ENCODE assay signal across 20 cellular contexts in the genomic region with DNA sequence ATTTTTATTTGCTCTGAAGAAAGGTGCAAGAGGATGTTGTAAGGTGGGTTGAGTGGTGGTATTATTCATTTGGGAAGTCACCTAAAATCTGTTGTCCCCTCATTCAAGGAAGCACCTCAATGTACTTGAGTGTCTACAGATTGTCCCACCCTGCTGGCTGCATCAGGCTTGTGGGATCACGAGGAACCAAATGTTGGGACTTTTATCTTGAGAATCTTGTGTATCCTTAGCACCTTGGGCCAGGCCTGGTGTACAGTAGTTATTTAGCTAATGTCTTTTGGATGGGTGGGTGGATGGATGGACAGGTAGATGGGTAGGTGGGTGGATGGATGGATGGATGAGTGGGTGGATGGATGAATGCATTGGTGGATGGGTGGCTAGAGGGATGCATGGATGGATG.
DNase-seq lines count a peak whose midpoint lies in the region; ATAC-seq and TF ChIP-seq lines count a peak whose summit lies in the region.
"Had no signal": no experiment of that assay in that cellular context is flagged by ENCODE, and none has a peak within 500 bp of the region (broad histone marks: within the 10 kb centered on the region; RNA-seq: fewer than 3 reads in every experiment).

No MANE protein-coding gene starts in this region.

- H2BK120ac ChIP-seq in mesenchymal stem cell (ENCODE audit: low read depth, low read length), result no peak overlapping the region

- no peaks in the 10 kb centered on the region for H3K27me3 ChIP-seq in breast epithelium
- no peaks in the 10 kb centered on the region for H3K27me3 ChIP-seq in lung (ENCODE audit: control insufficient read depth, insufficient read depth)
- H3K27me3 ChIP-seq in adrenal gland, result no peaks in the 10 kb centered on the region
- no peaks in the 10 kb centered on the region for H3K27me3 ChIP-seq in mesenchymal stem cell (ENCODE audit: control insufficient read depth in 1 of 2, insufficient read depth in 1 of 2, low read length in 2 of 2)
- H3K27me3 ChIP-seq: BLaER1 had no signal

- H2AK5ac ChIP-seq in mesenchymal stem cell (ENCODE audit: low read length, severe bottlenecking), result no peak overlapping the region

- H3K27ac ChIP-seq in breast epithelium, result no peak overlapping the region
- H3K27ac ChIP-seq in HEK293 (ENCODE audit: extremely low read depth, low read depth, low read length), result no peak overlapping the region
- H3K27ac ChIP-seq in lung (ENCODE audit: low read depth in 1 of 2, low read length in 1 of 2), result no peak overlapping the region
- no peak overlapping the region for H3K27ac ChIP-seq in adrenal gland
- no peak overlapping the region for H3K27ac ChIP-seq in mesenchymal stem cell (ENCODE audit: low read length, poor library complexity, severe bottlenecking)
- H3K27ac ChIP-seq: 22Rv1, BLaER1, C4-2B, GM23248 had no signal

- H3K36me3 Mint-ChIP-seq in activated CD4-positive, alpha-beta T cell treated with anti-CD3 and anti-CD28 coated beads for 36 hours (ENCODE audit: low read depth), result peaks cover 3% of the 10 kb centered on the region
- no peaks in the 10 kb centered on the region for H3K36me3 Mint-ChIP-seq in MCF 10A (ENCODE audit: insufficient read depth, unreplicated experiment)
- H3K36me3 Mint-ChIP-seq: CD8-positive, alpha-beta T cell had no signal

- no peak overlapping the region for H3K4ac ChIP-seq in mesenchymal stem cell (ENCODE audit: low read depth in 1 of 2, low read length in 2 of 2)

- no peak overlapping the region for H3K4me3 Mint-ChIP-seq in activated CD4-positive, alpha-beta T cell treated with anti-CD3 and anti-CD28 coated beads for 36 hours
- H3K4me3 Mint-ChIP-seq in MCF 10A (ENCODE audit: unreplicated experiment), result no peak overlapping the region
- H3K4me3 Mint-ChIP-seq: B cell; CD4-positive, CD25-positive, alpha-beta regulatory T cell; CD8-positive, alpha-beta T cell had no signal

- no peak overlapping the region for H3K4me2 ChIP-seq in mesenchymal stem cell (ENCODE audit: low read length, poor library complexity, severe bottlenecking)
- H3K4me2 ChIP-seq: BLaER1 had no signal

- peaks cover 5% of the 10 kb centered on the region for H3K4me1 Mint-ChIP-seq in activated CD4-positive, alpha-beta T cell treated with anti-CD3 and anti-CD28 coated beads for 36 hours
- H3K4me1 Mint-ChIP-seq in MCF 10A (ENCODE audit: insufficient read depth, unreplicated experiment), result peaks cover 15% of the 10 kb centered on the region
- H3K4me1 Mint-ChIP-seq: B cell had no signal

- H3K9me3 Mint-ChIP-seq in activated CD4-positive, alpha-beta T cell treated with anti-CD3 and anti-CD28 coated beads for 36 hours (ENCODE audit: low read depth), result peaks cover 10% of the 10 kb centered on the region
- H3K9me3 Mint-ChIP-seq in MCF 10A (ENCODE audit: unreplicated experiment), result peaks cover 16% of the 10 kb centered on the region

- CTCF ChIA-PET in activated CD4-positive, alpha-beta T cell treated with anti-CD3 and anti-CD28 coated beads for 36 hours (lab: Charles Lee), result no interaction called here
- CTCF ChIA-PET in MCF 10A (lab: Yijun Ruan, JAX) (interaction anchor here (0.5 to 0.6 kb wide), 2 partner anchors 108 to 556 kb away, joined by 3 to 4 read pairs; no protein-coding TSS in a partner anchor), HEK293 (lab: Yijun Ruan, JAX) (no interaction called here)

- H3K23ac ChIP-seq in mesenchymal stem cell (ENCODE audit: low read length in 2 of 2), result no peak overlapping the region

- no peak overlapping the region for H2BK5ac ChIP-seq in mesenchymal stem cell (ENCODE audit: low read depth, low read length, poor library complexity, severe bottlenecking)

- peak overlapping the region; percentile 40 for H3K27ac Mint-ChIP-seq in activated CD4-positive, alpha-beta T cell treated with anti-CD3 and anti-CD28 coated beads for 36 hours
- H3K27ac Mint-ChIP-seq in MCF 10A (ENCODE audit: low read depth, unreplicated experiment), result peak overlapping the region; percentile 59
- H3K27ac Mint-ChIP-seq: B cell; CD8-positive, alpha-beta T cell had no signal

- no peak overlapping the region for H4K91ac ChIP-seq in mesenchymal stem cell (ENCODE audit: low read length)

- H2BK12ac ChIP-seq in mesenchymal stem cell (ENCODE audit: low read length in 2 of 2), result no peak overlapping the region

- BruUV-seq in MCF 10A (replicated peaks; lab: Mats Ljungman, UMichigan), result no TSS peak

- no peak for DNase-seq in activated CD4-positive, alpha-beta T cell treated with anti-CD3 and anti-CD28 coated beads for 36 hours
- DNase-seq in activated CD4-positive, alpha-beta T cell treated with anti-CD3 and anti-CD28 coated beads, Interleukin-2, amount 50 U/mL, for 48 hours, result no peak
- DNase-seq in MCF 10A (ENCODE audit: unreplicated experiment), result no peak
- no peak for DNase-seq in breast epithelium (ENCODE audit: low spot score in 2 of 2)
- DNase-seq in lung (ENCODE audit: low spot score), result peak; percentile 5
- DNase-seq in adrenal gland, result no peak
- no peak for DNase-seq in mesenchymal stem cell
- DNase-seq: Caco-2; CD4-positive, CD25-positive, alpha-beta regulatory T cell; CD8-positive, alpha-beta T cell; DMS153; DND-41; GM23248; H7; HCEC 1CT had no signal

- no peaks in the 10 kb centered on the region for H3K27me3 Mint-ChIP-seq in activated CD4-positive, alpha-beta T cell treated with anti-CD3 and anti-CD28 coated beads for 36 hours
- H3K27me3 Mint-ChIP-seq in MCF 10A (ENCODE audit: insufficient read depth, unreplicated experiment), result no peaks in the 10 kb centered on the region
- H3K27me3 Mint-ChIP-seq: B cell had no signal

- no peak for TF ChIP-seq POLR2A in breast epithelium (IDR thresholded peaks at IDR 0.05)
- TF ChIP-seq POLR2A in adrenal gland (IDR thresholded peaks at IDR 0.05), result no peak

- H3K36me3 ChIP-seq in breast epithelium (no peaks in the 10 kb centered on the region), HEK293 (ENCODE audit: control insufficient read depth in 2 of 2, insufficient read depth in 1 of 2, low read length in 2 of 2) (no peaks in the 10 kb centered on the region), lung (ENCODE audit: control insufficient read depth in 2 of 2, insufficient read depth in 2 of 2, low read length in 2 of 2) (no peaks in the 10 kb centered on the region), adrenal gland (replicated peaks in 1 of 2) (no peaks in the 10 kb centered on the region), mesenchymal stem cell (ENCODE audit: control insufficient read depth in 1 of 2, insufficient read depth in 2 of 2, low read depth in 1 of 2, low read length in 2 of 2) (no peaks in the 10 kb centered on the region)
- H3K36me3 ChIP-seq: BLaER1 had no signal

- H3K14ac ChIP-seq in mesenchymal stem cell (ENCODE audit: low read length in 2 of 2), result no peak overlapping the region

- H3K79me1 ChIP-seq in mesenchymal stem cell (replicated peaks; ENCODE audit: low read length, poor library complexity, severe bottlenecking), result no peaks in the 10 kb centered on the region

- H3K18ac ChIP-seq in mesenchymal stem cell (ENCODE audit: low read depth in 1 of 2, low read length in 2 of 2), result no peak overlapping the region

- ATAC-seq in activated CD4-positive, alpha-beta T cell treated with anti-CD3 and anti-CD28 coated beads for 36 hours, result no peak
- ATAC-seq in lung (ENCODE audit: insufficient read depth, low FRiP score), result no peak
- ATAC-seq: CD8-positive, alpha-beta T cell had no signal

- no peaks in the 10 kb centered on the region for H3K4me1 ChIP-seq in breast epithelium
- H3K4me1 ChIP-seq in HEK293 (ENCODE audit: control insufficient read depth, insufficient read depth, low read length), result no peaks in the 10 kb centered on the region
- no peaks in the 10 kb centered on the region for H3K4me1 ChIP-seq in lung (ENCODE audit: control insufficient read depth in 2 of 2, insufficient read depth in 2 of 2, low read length in 2 of 2)
- H3K4me1 ChIP-seq in adrenal gland (replicated peaks in 1 of 2), result no peaks in the 10 kb centered on the region
- no peaks in the 10 kb centered on the region for H3K4me1 ChIP-seq in mesenchymal stem cell (ENCODE audit: control insufficient read depth, insufficient read depth, low read depth, low read length)
- H3K4me1 ChIP-seq: BLaER1, Caco-2 had no signal

- WGBS in lung, 2 donors, result 86 to 89% methylated on average over 1 of the region's 1 CpG
- 71 to 87% (median 79%) methylated on average over 1 of the region's 1 CpG for WGBS in adrenal gland, 4 donors
- 65% methylated on average over 1 of the region's 1 CpG for WGBS in mesenchymal stem cell

- no peak overlapping the region for H2BK15ac ChIP-seq in mesenchymal stem cell (ENCODE audit: low read depth, poor library complexity, severe bottlenecking)

- H3K4me3 ChIP-seq in breast epithelium (no peak overlapping the region), HEK293 (ENCODE audit: low read depth, low read length) (no peak overlapping the region), lung (no peak overlapping the region), adrenal gland (no peak overlapping the region), mesenchymal stem cell (ENCODE audit: insufficient read depth in 1 of 2, low read depth in 1 of 2, low read length in 2 of 2) (no peak overlapping the region)
- H3K4me3 ChIP-seq: BLaER1, GM23248 had no signal

- POLR2A ChIA-PET in activated CD4-positive, alpha-beta T cell treated with anti-CD3 and anti-CD28 coated beads for 36 hours (lab: Charles Lee), result no interaction called here
- POLR2A ChIA-PET in MCF 10A (lab: Yijun Ruan, JAX), result interaction anchor here (0.6 kb wide), 1 partner anchor 76 kb away, joined by 3 read pairs; no protein-coding TSS in a partner anchor
- POLR2A ChIA-PET in HEK293 (lab: Yijun Ruan, JAX), result no interaction called here

- H3K9ac ChIP-seq in mesenchymal stem cell (ENCODE audit: low read length), result no peak overlapping the region
- H3K9ac ChIP-seq: BLaER1, GM23248 had no signal

- no peak overlapping the region for H2AFZ ChIP-seq in mesenchymal stem cell (ENCODE audit: low read depth, low read length)
- H2AFZ ChIP-seq: GM23248 had no signal

- intact Hi-C loops in activated CD4-positive, alpha-beta T cell treated with anti-CD3 and anti-CD28 coated beads for 36 hours (cut with DNase I, micrococcal nuclease), result no loop called here
- intact Hi-C loops in MCF 10A (cut with micrococcal nuclease) (loop anchor here (5.0 kb wide), 1 partner anchor 520 kb away; the partner anchor contains the start of gene BCL11B), breast epithelium (cut with DNase I; ENCODE audit: low total_unique reads) (no loop called here), adrenal gland (cut with DNase I) (no loop called here)

- no peak overlapping the region for H4K8ac ChIP-seq in mesenchymal stem cell (ENCODE audit: low read length)

- no peak for TF ChIP-seq CTCF in MCF 10A (IDR thresholded peaks at IDR 0.05; ENCODE audit: unreplicated experiment)
- no peak for TF ChIP-seq CTCF in breast epithelium (IDR thresholded peaks at IDR 0.05)
- TF ChIP-seq CTCF in HEK293 (tag by site-specific recombination; IDR thresholded peaks at IDR 0.05), result no peak
- no peak for TF ChIP-seq CTCF in lung (IDR thresholded peaks at IDR 0.05; ENCODE audit: control extremely low read depth, extremely low read depth)
- no peak for TF ChIP-seq CTCF in adrenal gland (IDR thresholded peaks at IDR 0.05)

- no peaks in the 10 kb centered on the region for H3K9me3 ChIP-seq in breast epithelium
- no peaks in the 10 kb centered on the region for H3K9me3 ChIP-seq in HEK293 (ENCODE audit: control insufficient read depth, insufficient read depth, low read depth, low read length)
- H3K9me3 ChIP-seq in lung (ENCODE audit: control insufficient read depth in 2 of 2, insufficient read depth in 1 of 2, low read length in 1 of 2), result peaks cover 0 to 6% of the 10 kb centered on the region in 2 donors
- no peaks in the 10 kb centered on the region for H3K9me3 ChIP-seq in adrenal gland (replicated peaks in 1 of 3)
- H3K9me3 ChIP-seq in mesenchymal stem cell (ENCODE audit: control insufficient read depth, low read length), result peaks cover 23% of the 10 kb centered on the region
- H3K9me3 ChIP-seq: Caco-2 had no signal
